In the genomic region with DNA sequence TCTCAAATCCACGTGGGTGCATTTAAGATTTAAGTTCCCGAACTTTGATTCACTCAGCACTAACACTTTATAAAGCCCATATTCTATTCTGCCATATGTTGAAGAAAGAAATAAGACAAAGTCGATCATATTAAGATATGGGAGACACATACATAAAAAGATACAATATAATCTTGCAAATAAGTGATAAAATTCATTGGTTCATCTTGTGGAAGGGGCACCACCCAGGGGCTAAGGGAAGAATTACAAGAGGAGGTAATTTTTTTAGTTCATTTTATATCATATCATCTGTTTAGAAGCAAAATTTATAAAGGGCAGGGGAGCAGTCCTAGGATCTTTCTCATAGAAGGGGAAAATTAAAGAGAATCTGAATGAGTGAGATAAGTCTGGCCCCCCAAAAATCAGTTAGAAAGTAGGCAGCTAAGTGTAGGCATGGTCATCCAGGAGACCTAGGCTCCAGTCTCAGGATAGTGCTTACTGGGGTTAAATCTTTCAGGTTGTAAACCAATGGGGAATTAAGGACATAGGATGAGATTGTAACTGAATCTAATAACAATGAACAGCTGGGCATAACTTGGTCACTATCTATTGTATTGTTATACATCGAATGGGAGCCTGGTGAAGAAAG, we compare ENCODE assay signal across 1 cellular context.
TF ChIP-seq lines count a peak whose summit lies in the region.

No MANE protein-coding gene starts in this region.

TF ChIP-seq in H1, 55 proteins besides CTCF, POLR2A, EP300 and RAD21 (continued from another document):
- TF ChIP-seq MAFK (IDR thresholded peaks at IDR 0.05; ENCODE audit: low read depth, low read length) (no peak), BCL11A (IDR thresholded peaks at IDR 0.05; ENCODE audit: low read depth in 2 of 2, low read length in 2 of 2) (no peak), RXRA (IDR thresholded peaks at IDR 0.05; ENCODE audit: insufficient read depth, low read depth, low read length) (no peak), PHF8 (conservative IDR thresholded peaks at IDR 0.05; ENCODE audit: low read depth, low read length) (no peak), YY1 (IDR thresholded peaks at IDR 0.05; ENCODE audit: low read depth, low read length) (no peak), CHD2 (IDR thresholded peaks at IDR 0.05; ENCODE audit: low read length) (no peak), SIN3A (conservative IDR thresholded peaks at IDR 0.05 in 1 of 2, IDR thresholded peaks at IDR 0.05 in 1 of 2; ENCODE audit: low read depth in 1 of 2, low read length in 2 of 2) (no peak), SUZ12 (IDR thresholded peaks at IDR 0.05; ENCODE audit: low read length) (no peak), TBP (IDR thresholded peaks at IDR 0.05; ENCODE audit: low read depth, low read length) (no peak), CHD1 (IDR thresholded peaks at IDR 0.05; ENCODE audit: low read depth, low read length) (no peak), EZH2 (IDR thresholded peaks at IDR 0.05; ENCODE audit: low read depth, low read length, severe bottlenecking) (no peak)
TF ChIP-seq in H1: peak in this region for 0.
